23 cellular contexts compared by ENCODE assay signal in genomic region chr7:33286521-33286920, GRCh38.
DNase-seq lines count a peak whose midpoint lies in the region; ATAC-seq, FAIRE-seq and TF ChIP-seq lines count a peak whose summit lies in the region.
"Had no signal": no experiment of that assay in that cellular context is flagged by ENCODE, and none has a peak within 500 bp of the region (broad histone marks: within the 10 kb centered on the region; RNA-seq: fewer than 3 reads in every experiment).

No MANE protein-coding gene starts in this region.

- H3K27ac ChIP-seq in sigmoid colon, result no peak overlapping the region
- H3K27ac ChIP-seq: A549; BLaER1 treated with 17β-estradiol and CSF1 and Interleukin-3, amounts not matched to agents 10 nM and 100 nM; C4-2B had no signal

- TF ChIP-seq POLR2A in sigmoid colon (IDR thresholded peaks at IDR 0.05), result no peak

- FAIRE-seq in endometrium (lab: Jason Lieb, UNC), result peak; percentile 92
- FAIRE-seq: A549, D721Med, G401.6, GM12891, GM19239 had no signal

- ATAC-seq in left lobe of liver, result peak; percentile 74
- ATAC-seq in GM19395 (IDR thresholded peaks at IDR 0.05; ENCODE audit: unreplicated experiment), result no peak
- ATAC-seq: A549; CD8-positive, alpha-beta T cell had no signal

- H3K4me1 Mint-ChIP-seq in nephron, result peaks cover 7% of the 10 kb centered on the region
- H3K4me1 Mint-ChIP-seq: B cell had no signal

- H3K4me1 ChIP-seq in sigmoid colon, result no peaks in the 10 kb centered on the region
- H3K4me1 ChIP-seq: A549; BLaER1 treated with 17β-estradiol and CSF1 and Interleukin-3, amounts not matched to agents 10 nM and 100 nM; Caco-2 had no signal

- no peak for TF ChIP-seq EP300 in sigmoid colon (IDR thresholded peaks at IDR 0.05)

- DNase-seq in OCI-M1 (lab: John Stamatoyannopoulos, UW), result peak; percentile 37
- no peak for DNase-seq in left lobe of liver (ENCODE audit: low spot score)
- DNase-seq in sigmoid colon, result no peak
- DNase-seq in SIG-M5 (lab: John Stamatoyannopoulos, UW), result no peak
- no peak for DNase-seq in iPS-NIHi11 (ENCODE audit: low spot score)
- DNase-seq: AML-193; Caco-2; Calu3; CD4-positive, alpha-beta T cell; CD8-positive, alpha-beta T cell; DMS79 treated with DMSO at 0.1 percent for 48 hours; GF-D8 had no signal

- no peaks in the 10 kb centered on the region for H3K27me3 Mint-ChIP-seq in nephron (ENCODE audit: low read depth)
- H3K27me3 Mint-ChIP-seq: B cell; CD4-positive, alpha-beta T cell had no signal

- H3K9me3 Mint-ChIP-seq in nephron, result peaks cover 15% of the 10 kb centered on the region

- intact Hi-C loops in sigmoid colon (cut with DNase I), result no loop called here

- H3K9me3 ChIP-seq in sigmoid colon, result peaks cover 0 to 4% (median 2%) of the 10 kb centered on the region in 4 donors
- H3K9me3 ChIP-seq: Caco-2 had no signal

- peaks cover 0 to 5% (median 0%) of the 10 kb centered on the region in 4 donors for H3K36me3 ChIP-seq in sigmoid colon

- peak overlapping the region; percentile 83 to 95 (median 86) for H3K27ac Mint-ChIP-seq in nephron
- H3K27ac Mint-ChIP-seq: B cell; CD4-positive, alpha-beta T cell; CD8-positive, alpha-beta T cell had no signal

- H3K4me3 ChIP-seq in sigmoid colon, result no peak overlapping the region
- H3K4me3 ChIP-seq: A549; BLaER1 treated with 17β-estradiol and CSF1 and Interleukin-3, amounts not matched to agents 10 nM and 100 nM had no signal

- no peak for TF ChIP-seq CTCF in nephron (IDR thresholded peaks at IDR 0.05; ENCODE audit: unreplicated experiment in 3 of 3)
- no peak for TF ChIP-seq CTCF in sigmoid colon (IDR thresholded peaks at IDR 0.05)

- peaks cover 35% of the 10 kb centered on the region for H3K36me3 Mint-ChIP-seq in nephron (ENCODE audit: low read depth)

- H3K27me3 ChIP-seq in sigmoid colon, result no peaks in the 10 kb centered on the region
- H3K27me3 ChIP-seq: BLaER1 treated with 17β-estradiol and CSF1 and Interleukin-3, amounts not matched to agents 10 nM and 100 nM had no signal

- peak overlapping the region in 1 of 3 experiments; percentile 36 for H3K4me3 Mint-ChIP-seq in nephron
- H3K4me3 Mint-ChIP-seq: B cell; CD4-positive, alpha-beta T cell; CD8-positive, alpha-beta T cell had no signal

- 81 to 85% methylated on average over 1 of the region's 1 CpG for WGBS in sigmoid colon, 2 donors
